In the genomic region with DNA sequence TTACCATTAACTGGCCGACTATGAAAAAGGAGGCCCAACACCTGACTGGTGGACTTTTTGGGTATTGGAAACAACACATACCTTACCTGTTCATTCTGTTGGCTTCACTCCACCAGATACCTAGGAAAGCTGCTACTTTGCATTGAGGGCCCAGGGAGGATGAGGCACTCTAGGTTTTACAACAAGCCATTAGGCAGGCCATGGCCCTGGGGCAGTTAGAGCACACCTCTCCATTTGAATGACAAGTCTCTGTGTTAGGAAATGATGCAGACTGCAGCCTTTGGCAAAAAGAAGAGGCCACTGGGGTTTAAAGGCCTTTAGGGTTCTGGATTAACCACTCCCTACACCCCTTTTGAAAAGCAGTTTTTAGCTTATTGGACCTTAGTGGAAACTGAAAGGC, we compare ENCODE assay signal across 21 cellular contexts.
DNase-seq lines count a peak whose midpoint lies in the region; ATAC-seq and TF ChIP-seq lines count a peak whose summit lies in the region.
"Had no signal": no experiment of that assay in that cellular context is flagged by ENCODE, and none has a peak within 500 bp of the region (broad histone marks: within the 10 kb centered on the region; RNA-seq: fewer than 3 reads in every experiment).

No MANE protein-coding gene starts in this region.

- CTCF ChIA-PET in WTC11 (lab: Charles Lee) = interaction anchor here (1.7 to 5.6 kb wide), 2 partner anchors 10 to 15 kb away, joined by 9 to 57 read pairs; no protein-coding TSS in a partner anchor

- H3K4me3 Mint-ChIP-seq in WTC11 = no peak overlapping the region
- H3K4me3 Mint-ChIP-seq: B cell; CD8-positive, alpha-beta T cell had no signal

- POLR2A ChIA-PET in WTC11 (lab: Charles Lee) = no interaction called here

- H3K4me1 ChIP-seq in esophagus muscularis mucosa = peaks cover 0 to 11% (median 8%) of the 10 kb centered on the region in 4 donors
- no peaks in the 10 kb centered on the region for H3K4me1 ChIP-seq in effector memory CD4-positive, alpha-beta T cell (ENCODE audit: control insufficient read depth, insufficient read depth, low read length, poor library complexity, severe bottlenecking)

- no peaks in the 10 kb centered on the region for H3K36me3 Mint-ChIP-seq in WTC11
- H3K36me3 Mint-ChIP-seq: CD8-positive, alpha-beta T cell had no signal

- no peaks in the 10 kb centered on the region for H3K36me3 ChIP-seq in esophagus muscularis mucosa
- no peaks in the 10 kb centered on the region for H3K36me3 ChIP-seq in effector memory CD4-positive, alpha-beta T cell (ENCODE audit: control insufficient read depth, insufficient read depth, low read length)
- H3K36me3 ChIP-seq: BLaER1 had no signal

- TF ChIP-seq POLR2A in esophagus muscularis mucosa (IDR thresholded peaks at IDR 0.05; ENCODE audit: low read depth) = no peak

- H3K27me3 ChIP-seq in esophagus muscularis mucosa = peaks cover 0 to 87% (median 5%) of the 10 kb centered on the region in 4 donors
- H3K27me3 ChIP-seq in effector memory CD4-positive, alpha-beta T cell (replicated peaks; ENCODE audit: control insufficient read depth, insufficient read depth, low read length, poor library complexity, severe bottlenecking) = no peaks in the 10 kb centered on the region
- H3K27me3 ChIP-seq: BLaER1 had no signal

- intact Hi-C loops in esophagus muscularis mucosa (cut with DNase I) (no loop called here), Right ventricle myocardium superior (cut with DNase I) (no loop called here)

- 70% methylated on average over 1 of the region's 1 CpG for WGBS in esophagus muscularis mucosa

- H3K9me3 ChIP-seq in esophagus muscularis mucosa = no peaks in the 10 kb centered on the region
- no peaks in the 10 kb centered on the region for H3K9me3 ChIP-seq in effector memory CD4-positive, alpha-beta T cell (ENCODE audit: control insufficient read depth, low read length)
- H3K9me3 ChIP-seq: BLaER1, Caco-2 had no signal

- TF ChIP-seq CTCF in WTC11 (IDR thresholded peaks at IDR 0.05) = no peak
- TF ChIP-seq CTCF in esophagus muscularis mucosa (IDR thresholded peaks at IDR 0.05) = no peak

- H3K27ac Mint-ChIP-seq in WTC11 = no peak overlapping the region
- H3K27ac Mint-ChIP-seq: B cell; CD4-positive, CD25-positive, alpha-beta regulatory T cell; CD8-positive, alpha-beta T cell had no signal

- peak; percentile 8; the same call in 1 of the 2 replicates for ATAC-seq in WTC11
- no peak for ATAC-seq in Right ventricle myocardium superior (ENCODE audit: poor library complexity)
- ATAC-seq: CD8-positive, alpha-beta T cell; GM12878 had no signal

- peaks cover 23% of the 10 kb centered on the region for H3K4me1 Mint-ChIP-seq in WTC11

- no peak overlapping the region for H3K4me3 ChIP-seq in esophagus muscularis mucosa
- H3K4me3 ChIP-seq in effector memory CD4-positive, alpha-beta T cell (ENCODE audit: insufficient read depth, low read depth, low read length, poor library complexity, severe bottlenecking) = no peak overlapping the region
- H3K4me3 ChIP-seq: BLaER1, GM12878 had no signal

- H3K27ac ChIP-seq in esophagus muscularis mucosa (replicated peaks in 1 of 4) = no peak overlapping the region
- H3K27ac ChIP-seq in effector memory CD4-positive, alpha-beta T cell (ENCODE audit: insufficient read depth, low read length, poor library complexity, severe bottlenecking) = no peak overlapping the region
- H3K27ac ChIP-seq: 22Rv1, BLaER1, C4-2B had no signal

- DNase-seq in ELF-1 (ENCODE audit: low read depth, low spot score) = peak; percentile 87
- DNase-seq in WTC11 (ENCODE audit: low spot score) = peak; percentile 45
- DNase-seq in esophagus muscularis mucosa (ENCODE audit: extremely low spot score) = peak; percentile 12
- peak; percentile 79 for DNase-seq in islet precursor cell
- DNase-seq in activated T-cell treated with anti-CD3 and anti-CD28 coated beads, Interleukin-2, amount 50 U/mL, for 48 hours = no peak
- no peak for DNase-seq in Right ventricle myocardium superior
- no peak for DNase-seq in SW480 (ENCODE audit: low spot score)
- DNase-seq in effector memory CD4-positive, alpha-beta T cell = no peak
- DNase-seq: Caco-2; CD4-positive, CD25-positive, alpha-beta regulatory T cell; DMS153; DND-41; GDM1; GOT3; HCEC 1CT had no signal

- peaks cover 100% of the 10 kb centered on the region for H3K27me3 Mint-ChIP-seq in WTC11 (ENCODE audit: low read depth)

- no peaks in the 10 kb centered on the region for H3K9me3 Mint-ChIP-seq in WTC11
- H3K9me3 Mint-ChIP-seq: CD4-positive, CD25-positive, alpha-beta regulatory T cell; CD8-positive, alpha-beta T cell had no signal

- no peak for TF ChIP-seq EP300 in esophagus muscularis mucosa (IDR thresholded peaks at IDR 0.05)

TF ChIP-seq in WTC11, 78 proteins besides CTCF, POLR2A, EP300 and RAD21:
- TF ChIP-seq, protein P1, sequence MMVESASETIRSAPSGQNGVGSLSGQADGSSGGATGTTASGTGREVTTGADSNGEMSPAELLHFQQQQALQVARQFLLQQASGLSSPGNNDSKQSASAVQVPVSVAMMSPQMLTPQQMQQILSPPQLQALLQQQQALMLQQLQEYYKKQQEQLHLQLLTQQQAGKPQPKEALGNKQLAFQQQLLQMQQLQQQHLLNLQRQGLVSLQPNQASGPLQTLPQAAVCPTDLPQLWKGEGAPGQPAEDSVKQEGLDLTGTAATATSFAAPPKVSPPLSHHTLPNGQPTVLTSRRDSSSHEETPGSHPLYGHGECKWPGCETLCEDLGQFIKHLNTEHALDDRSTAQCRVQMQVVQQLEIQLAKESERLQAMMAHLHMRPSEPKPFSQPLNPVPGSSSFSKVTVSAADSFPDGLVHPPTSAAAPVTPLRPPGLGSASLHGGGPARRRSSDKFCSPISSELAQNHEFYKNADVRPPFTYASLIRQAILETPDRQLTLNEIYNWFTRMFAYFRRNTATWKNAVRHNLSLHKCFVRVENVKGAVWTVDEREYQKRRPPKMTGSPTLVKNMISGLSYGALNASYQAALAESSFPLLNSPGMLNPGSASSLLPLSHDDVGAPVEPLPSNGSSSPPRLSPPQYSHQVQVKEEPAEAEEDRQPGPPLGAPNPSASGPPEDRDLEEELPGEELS (CRISPR knock-in tag; IDR thresholded peaks at IDR 0.05) = no peak
- TF ChIP-seq NR2C2 (CRISPR knock-in tag; IDR thresholded peaks at IDR 0.05) (no peak), ZNF317 (CRISPR knock-in tag; IDR thresholded peaks at IDR 0.05; ENCODE audit: borderline replicate concordance, low read depth) (no peak), EMX1 (CRISPR knock-in tag; IDR thresholded peaks at IDR 0.05) (no peak), OVOL2 (CRISPR knock-in tag; IDR thresholded peaks at IDR 0.05; ENCODE audit: borderline replicate concordance) (no peak), NFATC4 (CRISPR knock-in tag; IDR thresholded peaks at IDR 0.05) (no peak)
- TF ChIP-seq, protein P2, sequence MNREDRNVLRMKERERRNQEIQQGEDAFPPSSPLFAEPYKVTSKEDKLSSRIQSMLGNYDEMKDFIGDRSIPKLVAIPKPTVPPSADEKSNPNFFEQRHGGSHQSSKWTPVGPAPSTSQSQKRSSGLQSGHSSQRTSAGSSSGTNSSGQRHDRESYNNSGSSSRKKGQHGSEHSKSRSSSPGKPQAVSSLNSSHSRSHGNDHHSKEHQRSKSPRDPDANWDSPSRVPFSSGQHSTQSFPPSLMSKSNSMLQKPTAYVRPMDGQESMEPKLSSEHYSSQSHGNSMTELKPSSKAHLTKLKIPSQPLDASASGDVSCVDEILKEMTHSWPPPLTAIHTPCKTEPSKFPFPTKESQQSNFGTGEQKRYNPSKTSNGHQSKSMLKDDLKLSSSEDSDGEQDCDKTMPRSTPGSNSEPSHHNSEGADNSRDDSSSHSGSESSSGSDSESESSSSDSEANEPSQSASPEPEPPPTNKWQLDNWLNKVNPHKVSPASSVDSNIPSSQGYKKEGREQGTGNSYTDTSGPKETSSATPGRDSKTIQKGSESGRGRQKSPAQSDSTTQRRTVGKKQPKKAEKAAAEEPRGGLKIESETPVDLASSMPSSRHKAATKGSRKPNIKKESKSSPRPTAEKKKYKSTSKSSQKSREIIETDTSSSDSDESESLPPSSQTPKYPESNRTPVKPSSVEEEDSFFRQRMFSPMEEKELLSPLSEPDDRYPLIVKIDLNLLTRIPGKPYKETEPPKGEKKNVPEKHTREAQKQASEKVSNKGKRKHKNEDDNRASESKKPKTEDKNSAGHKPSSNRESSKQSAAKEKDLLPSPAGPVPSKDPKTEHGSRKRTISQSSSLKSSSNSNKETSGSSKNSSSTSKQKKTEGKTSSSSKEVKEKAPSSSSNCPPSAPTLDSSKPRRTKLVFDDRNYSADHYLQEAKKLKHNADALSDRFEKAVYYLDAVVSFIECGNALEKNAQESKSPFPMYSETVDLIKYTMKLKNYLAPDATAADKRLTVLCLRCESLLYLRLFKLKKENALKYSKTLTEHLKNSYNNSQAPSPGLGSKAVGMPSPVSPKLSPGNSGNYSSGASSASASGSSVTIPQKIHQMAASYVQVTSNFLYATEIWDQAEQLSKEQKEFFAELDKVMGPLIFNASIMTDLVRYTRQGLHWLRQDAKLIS (CRISPR knock-in tag; IDR thresholded peaks at IDR 0.05; ENCODE audit: borderline replicate concordance) = no peak

Comparison
In these comparisons a context has a peak if more than half of its experiments do, and no peak if none do; other contexts are left out.
1. DNase-seq: peak in ELF-1 (single experiment), WTC11 (single experiment), esophagus muscularis mucosa (single experiment) and islet precursor cell (single experiment); none in activated T-cell treated with anti-CD3 and anti-CD28 coated beads, Interleukin-2, amount 50 U/mL, for 48 hours (0 of 2), Right ventricle myocardium superior (single experiment), SW480 (single experiment) and effector memory CD4-positive, alpha-beta T cell (0 of 3).